In genomic region chr5:482021-482420, GRCh38 we compare ENCODE assay signal across 22 cellular contexts.
"Had no signal": no experiment of that assay in that cellular context is flagged by ENCODE, and none has a peak within 500 bp of the region (broad histone marks: within the 10 kb centered on the region; RNA-seq: fewer than 3 reads in every experiment).

No MANE protein-coding gene starts in this region.

- H2AFZ ChIP-seq: hepatocyte had no signal

- ATAC-seq: foreskin keratinocyte, gastroesophageal sphincter, heart left ventricle, left colon, left lobe of liver, left ventricle myocardium superior, lower lobe of right lung, mucosa of descending colon had no signal

- H3K36me3 ChIP-seq: esophagus muscularis mucosa, gastroesophageal sphincter, heart left ventricle, lower lobe of right lung had no signal

- H3K4me2 ChIP-seq: hepatocyte had no signal

- H3K4me3 ChIP-seq: coronary artery, dorsolateral prefrontal cortex, esophagus muscularis mucosa, gastroesophageal sphincter, heart left ventricle, hepatocyte, lower lobe of right lung, mucosa of descending colon had no signal

- H3K4me1 ChIP-seq: foreskin keratinocyte, gastroesophageal sphincter had no signal

- DNase-seq: dermis blood vessel endothelial cell; dorsolateral prefrontal cortex; effector CD4-positive, alpha-beta T cell; effector memory CD4-positive, alpha-beta T cell; foreskin keratinocyte; hypothalamus; immature natural killer cell; islet precursor cell; kidney; kidney glomerular epithelial cell; left colon; left ventricle myocardium superior; lower lobe of right lung; mesenchymal stem cell; mucosa of descending colon; naive B cell had no signal

- H3K9me3 ChIP-seq: esophagus muscularis mucosa, gastroesophageal sphincter, heart left ventricle, lower lobe of right lung, mucosa of descending colon had no signal

- H3K27me3 ChIP-seq: hepatocyte had no signal

- H3K27ac ChIP-seq: coronary artery, dorsolateral prefrontal cortex, esophagus muscularis mucosa, foreskin keratinocyte, gastroesophageal sphincter, heart left ventricle, hepatocyte, lower lobe of right lung had no signal
